ENCODE assay signal across 8 cellular contexts in genomic region chr6:154154389-154154967, GRCh38.
A peak's percentile ranks its signal among the peaks of the same experiment; 100 is the strongest.
DNase-seq lines count a peak whose midpoint lies in the region; ATAC-seq, FAIRE-seq and TF ChIP-seq lines count a peak whose summit lies in the region.

No MANE protein-coding gene starts in this region.

- no TSS peak for BruUV-seq in OCI-LY7 (replicated peaks; lab: Mats Ljungman, UMichigan)

- no peaks in the 10 kb centered on the region for H3K9me2 ChIP-seq in OCI-LY7 (ENCODE audit: insufficient read depth, low read length)

- no peak overlapping the region for H3K4me2 ChIP-seq in OCI-LY7 (ENCODE audit: low read length)

- POLR2A ChIA-PET in OCI-LY7 (lab: Charles Lee), result no interaction called here

- H3K4me1 ChIP-seq in OCI-LY7 (ENCODE audit: insufficient read depth, low read length, poor library complexity, severe bottlenecking) (no peaks in the 10 kb centered on the region), psoas muscle (no peaks in the 10 kb centered on the region)

- WGBS in psoas muscle, 3 donors, result 30 to 34% (median 33%) methylated on average over 6 of the region's 6 CpGs

- TF ChIP-seq CTCF in OCI-LY7 (conservative IDR thresholded peaks at IDR 0.05; ENCODE audit: low read length) (peak; percentile 96), psoas muscle (IDR thresholded peaks at IDR 0.05) (peak; percentile 85)

- peak in 1 of 4 donors; percentile 63 for ATAC-seq in psoas muscle
- no peak for ATAC-seq in GM18909 (IDR thresholded peaks at IDR 0.05; ENCODE audit: poor library complexity, unreplicated experiment)
- no peak for ATAC-seq in GM21619 (IDR thresholded peaks at IDR 0.05; ENCODE audit: unreplicated experiment)

- H3K36me3 ChIP-seq in OCI-LY7 (ENCODE audit: insufficient read depth, low read length), result no peaks in the 10 kb centered on the region
- no peaks in the 10 kb centered on the region for H3K36me3 ChIP-seq in psoas muscle (ENCODE audit: insufficient read depth in 1 of 2, low read depth in 1 of 2)

- H3K9me3 ChIP-seq in OCI-LY7 (ENCODE audit: low read length), result no peaks in the 10 kb centered on the region
- H3K9me3 ChIP-seq in psoas muscle, result no peaks in the 10 kb centered on the region

- H3K4me3 ChIP-seq in OCI-LY7 (ENCODE audit: low read depth, low read length, poor library complexity, severe bottlenecking) (no peak overlapping the region), psoas muscle (no peak overlapping the region)

- H3K79me2 ChIP-seq in OCI-LY7 (ENCODE audit: insufficient read depth, low read depth, low read length), result no peaks in the 10 kb centered on the region

- H3K27ac ChIP-seq in OCI-LY7 (ENCODE audit: low read depth, low read length, poor library complexity, severe bottlenecking) (no peak overlapping the region), psoas muscle (no peak overlapping the region)

- intact Hi-C loops in OCI-LY7 (cut with micrococcal nuclease; ENCODE audit: unreplicated experiment) (loop anchor here (1.0 to 10.0 kb wide), 4 partner anchors 123 to 520 kb away; no protein-coding TSS in a partner anchor), psoas muscle (cut with DNase I) (loop anchor here (2.0 to 10.0 kb wide), 4 partner anchors 123 to 520 kb away; no protein-coding TSS in a partner anchor)

- CTCF ChIA-PET in OCI-LY7 (lab: Charles Lee; ENCODE audit: unreplicated experiment), result no interaction called here

- H4K20me1 ChIP-seq in OCI-LY7 (ENCODE audit: insufficient read depth, low read length), result no peaks in the 10 kb centered on the region

- H3K27me3 ChIP-seq in psoas muscle (ENCODE audit: insufficient read depth in 3 of 3, low read length in 2 of 3), result peaks cover 0 to 2% (median 0%) of the 10 kb centered on the region in 3 donors

- DNase-seq in COLO829 (ENCODE audit: low spot score), result peak; percentile 22
- peak; percentile 28 for DNase-seq in HTR-8/SVneo (ENCODE audit: insufficient read length, low spot score)
- peak; percentile 66 for DNase-seq in OCI-LY7 (ENCODE audit: low spot score)
- DNase-seq in activated T-cell treated with anti-CD3 and anti-CD28 coated beads, Interleukin-2, amount 50 U/mL, for 1 hour, result peak; percentile 43
- DNase-seq in fibroblast of peridontal ligament (ENCODE audit: extremely low read depth), result peak; percentile 93
- DNase-seq in psoas muscle, result no peak

- no peak overlapping the region for H2AFZ ChIP-seq in OCI-LY7 (ENCODE audit: low read length)

- FAIRE-seq in HTR-8/SVneo (lab: Jason Lieb, UNC), result no peak

Comparison
In these comparisons a context has a peak if more than half of its experiments do, and no peak if none do; other contexts are left out.
1. DNase-seq: peak in COLO829 (single experiment), HTR-8/SVneo (single experiment), OCI-LY7 (single experiment), activated T-cell treated with anti-CD3 and anti-CD28 coated beads, Interleukin-2, amount 50 U/mL, for 1 hour (single experiment) and fibroblast of peridontal ligament (single experiment); none in psoas muscle (0 of 2).